Comparison of ENCODE assay signal across 13 cellular contexts in the genomic region with DNA sequence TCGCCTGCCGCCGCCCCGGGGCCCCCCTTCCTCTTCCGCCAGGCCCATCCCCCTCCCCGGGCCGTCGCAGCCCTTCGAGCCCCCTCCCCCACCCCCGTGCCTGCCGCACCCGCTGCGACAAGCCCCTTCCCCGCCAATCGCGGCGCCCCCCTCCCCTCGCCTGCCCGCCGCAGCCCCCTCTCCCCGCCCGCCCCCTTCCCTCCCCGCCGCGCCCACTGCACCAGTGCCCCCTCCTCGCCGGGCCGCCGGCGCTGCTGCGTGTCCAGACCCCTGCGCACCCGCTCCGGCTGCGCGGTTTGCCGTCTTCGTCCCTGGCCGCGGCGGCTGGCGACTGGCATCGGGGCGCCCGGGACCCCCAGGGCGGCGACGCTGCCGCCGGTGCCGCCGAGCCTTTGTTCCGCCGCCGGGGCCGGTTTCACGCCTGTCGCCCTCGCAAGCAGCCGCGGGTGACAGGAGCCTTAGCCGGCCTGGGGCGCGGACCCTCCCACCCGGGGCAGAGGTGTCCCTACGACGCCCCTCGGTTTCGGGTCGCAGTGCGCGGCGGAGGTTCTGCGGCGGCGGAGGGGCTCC. TPM values are rescaled to one million over a fixed set of nuclear protein-coding genes. Genes with fewer than 3 reads are reported as not detected.
DNase-seq lines count a peak whose midpoint lies in the region; ATAC-seq and TF ChIP-seq lines count a peak whose summit lies in the region.
"Had no signal": no experiment of that assay in that cellular context is flagged by ENCODE, and none has a peak within 500 bp of the region (broad histone marks: within the 10 kb centered on the region; RNA-seq: fewer than 3 reads in every experiment).

No MANE protein-coding gene starts in this region.

- H3K14ac ChIP-seq in trophoblast cell (ENCODE audit: low read length) = no peak overlapping the region

- no peaks in the 10 kb centered on the region for H3K9me3 ChIP-seq in T-helper 17 cell (ENCODE audit: control insufficient read depth, low read length, poor library complexity, severe bottlenecking)
- H3K9me3 ChIP-seq in trophoblast cell (ENCODE audit: insufficient read depth, low read depth, low read length) = no peaks in the 10 kb centered on the region
- H3K9me3 ChIP-seq: left lung had no signal

- peaks cover 4% of the 10 kb centered on the region for H3K4me1 Mint-ChIP-seq in T-helper 17 cell
- peaks cover 10% of the 10 kb centered on the region for H3K4me1 Mint-ChIP-seq in activated naive CD4-positive, alpha-beta T cell treated with anti-CD3 and anti-CD28 coated beads for 36 hours (ENCODE audit: low read depth)

- DNase-seq in BJ (ENCODE audit: low read depth) = no peak
- DNase-seq in T-helper 17 cell = no peak
- peak; percentile 16 for DNase-seq in left cardiac atrium
- DNase-seq in trophoblast cell = no peak
- no peak for DNase-seq in activated naive CD4-positive, alpha-beta T cell treated with anti-CD3 and anti-CD28 coated beads for 36 hours
- DNase-seq in AG08395 (ENCODE audit: low spot score) = no peak
- DNase-seq: activated CD4-positive, alpha-beta memory T cell treated with anti-CD3 and anti-CD28 coated beads, Interleukin-2, amount 10 ng/mL, durations not matched to agents 7 days and 5 days; stimulated activated CD8-positive, alpha-beta memory T cell treated with anti-CD3 and anti-CD28 coated beads, Interleukin-4, amount 100 ng/mL, for 48 hours had no signal

- peak overlapping the region; percentile 75 for H3K4me2 ChIP-seq in trophoblast cell (ENCODE audit: low read length)

- CTCF ChIA-PET in BJ (lab: Yijun Ruan, JAX) = no interaction called here
- CTCF ChIA-PET in activated naive CD4-positive, alpha-beta T cell treated with anti-CD3 and anti-CD28 coated beads for 36 hours (lab: Charles Lee) = no interaction called here

- H3K4ac ChIP-seq in trophoblast cell (ENCODE audit: low read depth, low read length) = peak overlapping the region; percentile 42

- no peaks in the 10 kb centered on the region for H3K9me3 Mint-ChIP-seq in activated naive CD4-positive, alpha-beta T cell treated with anti-CD3 and anti-CD28 coated beads for 36 hours
- H3K9me3 Mint-ChIP-seq: activated CD4-positive, alpha-beta memory T cell treated with anti-CD3 and anti-CD28 coated beads, Interleukin-2, amount 10 ng/mL, durations not matched to agents 7 days and 5 days; CD8-positive, alpha-beta memory T cell had no signal

- intact Hi-C loops in left cardiac atrium (cut with DNase I) = no loop called here
- intact Hi-C loops in activated naive CD4-positive, alpha-beta T cell treated with anti-CD3 and anti-CD28 coated beads for 36 hours (cut with micrococcal nuclease) = no loop called here

- H3K18ac ChIP-seq in trophoblast cell (ENCODE audit: low read length) = peak overlapping the region; percentile 51

- peak overlapping the region; percentile 13 for H3K4me3 ChIP-seq in BJ (ENCODE audit: low read depth, low read length)
- peak overlapping the region; percentile 71 for H3K4me3 ChIP-seq in trophoblast cell (ENCODE audit: low read depth, low read length)

- peak overlapping the region; percentile 50 for H3K27ac ChIP-seq in trophoblast cell (ENCODE audit: low read depth, low read length)
- H3K27ac ChIP-seq: left lung, SK-N-MC had no signal

- TF ChIP-seq CTCF in BJ (IDR thresholded peaks at IDR 0.05; ENCODE audit: insufficient read depth, low read depth, low read length) = no peak

- POLR2A ChIA-PET in BJ (lab: Charles Lee) = no interaction called here

- peaks cover under 1% of the 10 kb centered on the region for H3K36me3 ChIP-seq in BJ (ENCODE audit: control insufficient read depth, insufficient read depth, low read length)
- H3K36me3 ChIP-seq in trophoblast cell (ENCODE audit: control insufficient read depth in 1 of 2, insufficient read depth in 2 of 2, low read length in 2 of 2) = no peaks in the 10 kb centered on the region
- H3K36me3 ChIP-seq: left lung had no signal

- H2AFZ ChIP-seq in trophoblast cell (ENCODE audit: insufficient read depth, low read length, poor library complexity) = no peak overlapping the region

- no peak overlapping the region for H3K9ac ChIP-seq in trophoblast cell (ENCODE audit: low read length)

- H3K4me3 Mint-ChIP-seq in T-helper 17 cell = peak overlapping the region; percentile 86
- no peak overlapping the region for H3K4me3 Mint-ChIP-seq in activated naive CD4-positive, alpha-beta T cell treated with anti-CD3 and anti-CD28 coated beads for 36 hours
- H3K4me3 Mint-ChIP-seq: activated CD4-positive, alpha-beta memory T cell treated with anti-CD3 and anti-CD28 coated beads, Interleukin-2, amount 10 ng/mL, durations not matched to agents 7 days and 5 days had no signal

- no peak overlapping the region for H3K27ac Mint-ChIP-seq in T-helper 17 cell
- no peak overlapping the region for H3K27ac Mint-ChIP-seq in activated naive CD4-positive, alpha-beta T cell treated with anti-CD3 and anti-CD28 coated beads for 36 hours
- H3K27ac Mint-ChIP-seq: activated CD4-positive, alpha-beta memory T cell treated with anti-CD3 and anti-CD28 coated beads, Interleukin-2, amount 10 ng/mL, durations not matched to agents 7 days and 5 days; CD8-positive, alpha-beta memory T cell had no signal

- H2BK5ac ChIP-seq in trophoblast cell (ENCODE audit: low read depth, low read length, poor library complexity) = peak overlapping the region; percentile 6

- no peak for ATAC-seq in T-helper 17 cell
- ATAC-seq in left cardiac atrium = no peak
- no peak for ATAC-seq in GM21528 (IDR thresholded peaks at IDR 0.05; ENCODE audit: low FRiP score, unreplicated experiment)
- no peak for ATAC-seq in HG03139 (IDR thresholded peaks at IDR 0.05; ENCODE audit: unreplicated experiment)
- ATAC-seq: left lung had no signal

- peaks cover 23% of the 10 kb centered on the region for H3K79me2 ChIP-seq in trophoblast cell (ENCODE audit: control insufficient read depth, insufficient read depth, low read length, poor library complexity)

- H3K23ac ChIP-seq in trophoblast cell (ENCODE audit: low read length) = no peak overlapping the region

- H2AK5ac ChIP-seq in trophoblast cell (ENCODE audit: low read length) = peak overlapping the region; percentile 4

- WGBS in trophoblast cell (ENCODE audit: extremely low coverage, insufficient coverage, insufficient read length) = no CpG with 5 or more reads among the region's 76 CpGs

- H3K36me3 Mint-ChIP-seq in T-helper 17 cell (ENCODE audit: low read depth) = peaks cover 2% of the 10 kb centered on the region
- H3K36me3 Mint-ChIP-seq in activated naive CD4-positive, alpha-beta T cell treated with anti-CD3 and anti-CD28 coated beads for 36 hours (ENCODE audit: low read depth) = no peaks in the 10 kb centered on the region
- H3K36me3 Mint-ChIP-seq: CD8-positive, alpha-beta memory T cell had no signal

- peak overlapping the region; percentile 21 for H4K8ac ChIP-seq in trophoblast cell (ENCODE audit: low read depth, low read length)

- peak overlapping the region; percentile 55 for H4K12ac ChIP-seq in trophoblast cell (ENCODE audit: low read depth, low read length)

- no peaks in the 10 kb centered on the region for H3K27me3 ChIP-seq in BJ (ENCODE audit: control insufficient read depth, insufficient read depth, low read length)
- H3K27me3 ChIP-seq in trophoblast cell (ENCODE audit: insufficient read depth, low read length) = no peaks in the 10 kb centered on the region

- no peak overlapping the region for H2BK12ac ChIP-seq in trophoblast cell (ENCODE audit: low read length)

- H3K4me1 ChIP-seq in trophoblast cell (ENCODE audit: control insufficient read depth in 1 of 2, insufficient read depth in 2 of 2, low read length in 2 of 2) = peaks cover 41 to 60% of the 10 kb centered on the region in 2 experiments

- H3K79me1 ChIP-seq in trophoblast cell (ENCODE audit: low read length) = peaks cover 52% of the 10 kb centered on the region

- H4K91ac ChIP-seq in trophoblast cell (ENCODE audit: low read depth, low read length) = peak overlapping the region; percentile 80

- peak overlapping the region; percentile 39 for H2BK120ac ChIP-seq in trophoblast cell (ENCODE audit: insufficient read depth, low read length, poor library complexity)

- H3K27me3 Mint-ChIP-seq in T-helper 17 cell = peaks cover 40% of the 10 kb centered on the region
- peaks cover 40% of the 10 kb centered on the region for H3K27me3 Mint-ChIP-seq in activated naive CD4-positive, alpha-beta T cell treated with anti-CD3 and anti-CD28 coated beads for 36 hours (ENCODE audit: low read depth)

RNA-seq across cellular contexts. Expression of a gene that starts 18.1 kb away (rescaled TPM):
- polyA plus RNA-seq in BJ (2011; rRNA removed) = 62.9 and 126 TPM in 2 replicates
- polyA minus RNA-seq in BJ (2011; rRNA and poly(A)+ RNA removed) = 50.6 and 63.2 TPM in 2 replicates
- total RNA-seq in T-helper 17 cell (1 to 10 TPM; 1.5 to 1.7 TPM), left cardiac atrium (10 to 100 TPM; 74.6 to 78.4 TPM)
- 114 and 122 TPM in 2 replicates for polyA plus RNA-seq in trophoblast cell (2013)
- total RNA-seq in activated naive CD4-positive, alpha-beta T cell treated with anti-CD3 and anti-CD28 coated beads for 36 hours = 1 to 10 TPM; 1.2 to 1.5 TPM

Comparison
In these comparisons a context has a peak if more than half of its experiments do, and no peak if none do; other contexts are left out.
1. RNA of a gene that starts 18.1 kb away (total RNA-seq): 74.6 to 78.4 TPM in left cardiac atrium; 1.5 to 1.7 TPM in T-helper 17 cell and 1.2 to 1.5 TPM in activated naive CD4-positive, alpha-beta T cell treated with anti-CD3 and anti-CD28 coated beads for 36 hours; every median in the first group is over 10 times any median in the second.